In genomic region chr13:21071894-21072293, GRCh38 we compare ENCODE assay signal across 30 cellular contexts. TPM values are rescaled to one million over a fixed set of nuclear protein-coding genes. Genes with fewer than 3 reads are reported as not detected.
DNase-seq lines count a peak whose midpoint lies in the region; ATAC-seq, FAIRE-seq and TF ChIP-seq lines count a peak whose summit lies in the region.
"Had no signal": no experiment of that assay in that cellular context is flagged by ENCODE, and none has a peak within 500 bp of the region (broad histone marks: within the 10 kb centered on the region; RNA-seq: fewer than 3 reads in every experiment).

No MANE protein-coding gene starts in this region.

- H3K4me2 ChIP-seq in IMR-90 (ENCODE audit: low read depth, low read length) (no peak overlapping the region), astrocyte (ENCODE audit: low read length) (no peak overlapping the region), mesenchymal stem cell (ENCODE audit: low read length, poor library complexity, severe bottlenecking) (no peak overlapping the region), H9 (ENCODE audit: insufficient read depth, insufficient read length, low read length) (no peak overlapping the region)

- H2AFZ ChIP-seq in IMR-90 (replicated peaks; ENCODE audit: low read length, poor library complexity) (no peak overlapping the region), astrocyte (ENCODE audit: low read depth, low read length) (no peak overlapping the region), mesenchymal stem cell (ENCODE audit: low read depth, low read length) (no peak overlapping the region), H9 (ENCODE audit: low read length) (no peak overlapping the region)

- H3K27ac Mint-ChIP-seq in astrocyte (ENCODE audit: unreplicated experiment), result no peak overlapping the region
- H3K27ac Mint-ChIP-seq in H9, result no peak overlapping the region
- H3K27ac Mint-ChIP-seq: activated naive CD4-positive, alpha-beta T cell treated with anti-CD3 and anti-CD28 coated beads, Interleukin-2, amount 50 U/mL, for 24 hours; activated T-helper 17 cell treated with anti-CD3 and anti-CD28 coated beads, Interleukin-2, amount 50 U/mL, for 72 hours; endodermal cell; stimulated activated naive CD8-positive, alpha-beta T cell treated with anti-CD3 and anti-CD28 coated beads, Interleukin-15, amount 100 ng/mL, for 72 hours had no signal

- H3K4me3 Mint-ChIP-seq in astrocyte (ENCODE audit: unreplicated experiment), result no peak overlapping the region
- H3K4me3 Mint-ChIP-seq in H9, result no peak overlapping the region
- H3K4me3 Mint-ChIP-seq: activated naive CD4-positive, alpha-beta T cell treated with anti-CD3 and anti-CD28 coated beads, Interleukin-2, amount 50 U/mL, for 24 hours; endodermal cell; stimulated activated naive CD8-positive, alpha-beta T cell treated with anti-CD3 and anti-CD28 coated beads, Interleukin-15, amount 100 ng/mL, for 72 hours had no signal

- intact Hi-C loops in IMR-90 (cut with micrococcal nuclease) (no loop called here), ovary (cut with DNase I) (no loop called here)

- H4K5ac ChIP-seq in IMR-90 (ENCODE audit: low read depth, low read length) (peak overlapping the region; percentile 52), H9 (ENCODE audit: insufficient read length, low read depth, low read length) (no peak overlapping the region)

- H2BK12ac ChIP-seq in mesenchymal stem cell (ENCODE audit: low read length in 2 of 2), result peak overlapping the region in 1 of 2 experiments; percentile 40
- no peak overlapping the region for H2BK12ac ChIP-seq in H9 (ENCODE audit: insufficient read length, low read depth, low read length)

- H3K27me3 ChIP-seq in AG04450 (ENCODE audit: control insufficient read depth, insufficient read depth, low read length) (no peaks in the 10 kb centered on the region), IMR-90 (ENCODE audit: control insufficient read depth, insufficient read depth, low read length) (no peaks in the 10 kb centered on the region), astrocyte (ENCODE audit: insufficient read depth, low read length) (no peaks in the 10 kb centered on the region), mesenchymal stem cell (ENCODE audit: control insufficient read depth in 1 of 2, insufficient read depth in 1 of 2, low read length in 2 of 2) (no peaks in the 10 kb centered on the region), ovary (no peaks in the 10 kb centered on the region), H9 (ENCODE audit: insufficient read depth, low read length) (no peaks in the 10 kb centered on the region)
- H3K27me3 ChIP-seq: gastroesophageal sphincter, left lung had no signal

- no peaks in the 10 kb centered on the region for H3K79me2 ChIP-seq in astrocyte (ENCODE audit: insufficient read depth, low read length)
- H3K79me2 ChIP-seq in H9 (ENCODE audit: insufficient read depth, low read length), result no peaks in the 10 kb centered on the region

- H3K18ac ChIP-seq in IMR-90 (ENCODE audit: low read depth, low read length) (peak overlapping the region; percentile 74), mesenchymal stem cell (ENCODE audit: low read depth in 1 of 2, low read length in 2 of 2) (peak overlapping the region in 1 of 2 experiments; percentile 35), H9 (ENCODE audit: insufficient read length, low read depth, low read length) (no peak overlapping the region)

- peaks cover 2% of the 10 kb centered on the region for H3K27me3 Mint-ChIP-seq in astrocyte (ENCODE audit: low read depth, unreplicated experiment)
- peaks cover 14% of the 10 kb centered on the region for H3K27me3 Mint-ChIP-seq in H9 (ENCODE audit: low read depth)
- H3K27me3 Mint-ChIP-seq: activated T-helper 17 cell treated with anti-CD3 and anti-CD28 coated beads, Interleukin-2, amount 50 U/mL, for 72 hours; stimulated activated naive CD8-positive, alpha-beta T cell treated with anti-CD3 and anti-CD28 coated beads, Interleukin-15, amount 100 ng/mL, for 72 hours had no signal

- H2BK5ac ChIP-seq in IMR-90 (ENCODE audit: low read depth, low read length, poor library complexity, severe bottlenecking), result peak overlapping the region; percentile 95
- no peak overlapping the region for H2BK5ac ChIP-seq in mesenchymal stem cell (ENCODE audit: low read depth, low read length, poor library complexity, severe bottlenecking)
- H2BK5ac ChIP-seq in H9 (ENCODE audit: insufficient read length, low read length), result no peak overlapping the region

- peak overlapping the region; percentile 12 to 54 for H4K8ac ChIP-seq in IMR-90 (ENCODE audit: low read depth in 2 of 2, low read length in 2 of 2)
- no peak overlapping the region for H4K8ac ChIP-seq in mesenchymal stem cell (ENCODE audit: low read length)
- H4K8ac ChIP-seq in H9 (replicated peaks; ENCODE audit: insufficient read length, low read depth, low read length), result no peak overlapping the region

- H3K9me3 ChIP-seq in AG04450 (ENCODE audit: control insufficient read depth, insufficient read depth, low read length), result no peaks in the 10 kb centered on the region
- no peaks in the 10 kb centered on the region for H3K9me3 ChIP-seq in IMR-90 (ENCODE audit: control insufficient read depth, insufficient read depth, low read length)
- H3K9me3 ChIP-seq in astrocyte (ENCODE audit: insufficient read depth, low read depth, low read length), result no peaks in the 10 kb centered on the region
- H3K9me3 ChIP-seq in mesenchymal stem cell (ENCODE audit: control insufficient read depth, low read length), result no peaks in the 10 kb centered on the region
- no peaks in the 10 kb centered on the region for H3K9me3 ChIP-seq in ovary
- no peaks in the 10 kb centered on the region for H3K9me3 ChIP-seq in H9 (ENCODE audit: control insufficient read depth, low read depth, low read length)
- H3K9me3 ChIP-seq: BE2C, gastroesophageal sphincter, left lung, Peyer's patch had no signal

- H3K23ac ChIP-seq in IMR-90 (ENCODE audit: low read depth, low read length) (no peak overlapping the region; the same call in none of the 2 replicates), mesenchymal stem cell (ENCODE audit: low read length in 2 of 2) (no peak overlapping the region), H9 (ENCODE audit: insufficient read length, low read depth, low read length) (no peak overlapping the region)

- peak overlapping the region; percentile 75 for H3K4ac ChIP-seq in IMR-90 (ENCODE audit: low read depth, low read length)
- H3K4ac ChIP-seq in mesenchymal stem cell (ENCODE audit: low read depth in 1 of 2, low read length in 2 of 2), result no peak overlapping the region
- H3K4ac ChIP-seq in H9 (ENCODE audit: low read depth, low read length), result no peak overlapping the region

- H3K79me1 ChIP-seq in IMR-90 (ENCODE audit: low read depth in 1 of 2, low read length in 2 of 2) (peaks cover 0 to 14% of the 10 kb centered on the region in 2 experiments; a peak in 1 of 4 replicates), mesenchymal stem cell (replicated peaks; ENCODE audit: low read length, poor library complexity, severe bottlenecking) (no peaks in the 10 kb centered on the region), H9 (ENCODE audit: insufficient read depth, low read depth, low read length, poor library complexity, severe bottlenecking) (no peaks in the 10 kb centered on the region)

- H3K4me1 Mint-ChIP-seq in astrocyte (ENCODE audit: low read depth, unreplicated experiment) (peaks cover 22% of the 10 kb centered on the region), H9 (peaks cover 11 to 14% of the 10 kb centered on the region in 2 experiments)

- no peak for ATAC-seq in IMR-90 (ENCODE audit: low read depth)
- no peak for ATAC-seq in GM19351 (IDR thresholded peaks at IDR 0.05; ENCODE audit: unreplicated experiment)
- ATAC-seq: activated CD4-positive, CD25-positive, alpha-beta regulatory T cell treated with anti-CD3 and anti-CD28 coated beads, Interleukin-2, amount 50 U/mL, for 24 hours; activated T-helper 17 cell treated with anti-CD3 and anti-CD28 coated beads, Interleukin-2, amount 50 U/mL, for 72 hours; esophagus mucosa; gastroesophageal sphincter; left lung; stimulated activated naive CD8-positive, alpha-beta T cell treated with anti-CD3 and anti-CD28 coated beads, Interleukin-15, amount 100 ng/mL, for 72 hours had no signal

- no peak overlapping the region for H3K56ac ChIP-seq in IMR-90 (ENCODE audit: extremely low read depth, insufficient read depth, low read length)
- H3K56ac ChIP-seq in H9 (ENCODE audit: insufficient read length, low read depth, low read length), result no peak overlapping the region

- H4K20me1 ChIP-seq in IMR-90 (ENCODE audit: insufficient read depth, low read length) (no peaks in the 10 kb centered on the region), astrocyte (ENCODE audit: insufficient read depth, low read length) (no peaks in the 10 kb centered on the region), H9 (ENCODE audit: control insufficient read depth, insufficient read depth, insufficient read length) (no peaks in the 10 kb centered on the region)

- H2BK120ac ChIP-seq in IMR-90 (ENCODE audit: low read depth, low read length) (peak overlapping the region; percentile 82), mesenchymal stem cell (ENCODE audit: low read depth, low read length) (no peak overlapping the region), H9 (ENCODE audit: low read depth, low read length, poor library complexity, severe bottlenecking) (no peak overlapping the region)

- POLR2A ChIA-PET in AG04450 (lab: Yijun Ruan, JAX), result no interaction called here
- POLR2A ChIA-PET in IMR-90 (lab: Charles Lee; ENCODE audit: unreplicated experiment), result no interaction called here

- no peak for TF ChIP-seq POLR2A in IMR-90 (IDR thresholded peaks at IDR 0.05; ENCODE audit: low read depth, low read length)
- TF ChIP-seq POLR2A in ovary (IDR thresholded peaks at IDR 0.05), result no peak

- H3K14ac ChIP-seq in IMR-90 (replicated peaks; ENCODE audit: low read depth, low read length) (peak overlapping the region; percentile 69; the same call in 1 of the 2 replicates), mesenchymal stem cell (ENCODE audit: low read length in 2 of 2) (no peak overlapping the region), H9 (ENCODE audit: insufficient read depth, low read length) (no peak overlapping the region)

- H2BK15ac ChIP-seq in IMR-90 (ENCODE audit: low read depth, low read length) (peak overlapping the region; percentile 51), mesenchymal stem cell (ENCODE audit: low read depth, poor library complexity, severe bottlenecking) (no peak overlapping the region), H9 (ENCODE audit: low read depth, low read length) (no peak overlapping the region)

- H3K4me1 ChIP-seq in IMR-90 (ENCODE audit: control insufficient read depth, insufficient read depth, low read length) (peaks cover 20% of the 10 kb centered on the region), astrocyte (ENCODE audit: insufficient read depth, low read length) (peaks cover 13% of the 10 kb centered on the region), mesenchymal stem cell (ENCODE audit: control insufficient read depth, insufficient read depth, low read depth, low read length) (peaks cover 7% of the 10 kb centered on the region), ovary (ENCODE audit: insufficient read depth) (peaks cover 2% of the 10 kb centered on the region), H9 (ENCODE audit: insufficient read depth, low read length) (peaks cover 4% of the 10 kb centered on the region; the same call in 1 of the 2 replicates)
- H3K4me1 ChIP-seq: BE2C had no signal

- no peak overlapping the region for H3T11ph ChIP-seq in H9 (ENCODE audit: low read length)

- no peak overlapping the region for H2AK9ac ChIP-seq in IMR-90 (replicated peaks; ENCODE audit: low read depth, low read length, poor library complexity)

- CTCF ChIA-PET in AG04450 (lab: Charles Lee), result interaction anchor here (1.6 kb wide), 1 partner anchor 405 kb away, joined by 4 read pairs; no protein-coding TSS in a partner anchor
- CTCF ChIA-PET in IMR-90 (lab: Yijun Ruan, JAX), result interaction anchor here (0.6 to 0.7 kb wide), 4 partner anchors 28 to 209 kb away, joined by 3 to 5 read pairs (median 4); no protein-coding TSS in a partner anchor

- H2AK5ac ChIP-seq in IMR-90 (ENCODE audit: low read depth, low read length) (peak overlapping the region; percentile 78), mesenchymal stem cell (ENCODE audit: low read length, severe bottlenecking) (no peak overlapping the region), H9 (ENCODE audit: insufficient read length, low read length) (no peak overlapping the region)

- H3K36me3 Mint-ChIP-seq in astrocyte (ENCODE audit: low read depth, unreplicated experiment), result no peaks in the 10 kb centered on the region
- no peaks in the 10 kb centered on the region for H3K36me3 Mint-ChIP-seq in H9 (ENCODE audit: insufficient read depth in 1 of 3, low read depth in 3 of 3)
- H3K36me3 Mint-ChIP-seq: activated naive CD4-positive, alpha-beta T cell treated with anti-CD3 and anti-CD28 coated beads, Interleukin-2, amount 50 U/mL, for 24 hours had no signal

- no peak overlapping the region for H3K9ac ChIP-seq in IMR-90 (ENCODE audit: low read depth, low read length)
- no peak overlapping the region for H3K9ac ChIP-seq in astrocyte (ENCODE audit: low read length)
- no peak overlapping the region for H3K9ac ChIP-seq in mesenchymal stem cell (ENCODE audit: low read length)
- no peak overlapping the region for H3K9ac ChIP-seq in H9 (ENCODE audit: extremely low read depth, insufficient read length, low read length)

- peak overlapping the region; percentile 31 for H3K27ac ChIP-seq in AG04450 (ENCODE audit: low read depth, low read length)
- peak overlapping the region; percentile 56; the same call in 1 of the 2 replicates for H3K27ac ChIP-seq in IMR-90 (ENCODE audit: insufficient read depth, low read length)
- no peak overlapping the region for H3K27ac ChIP-seq in astrocyte (ENCODE audit: low read depth, low read length)
- no peak overlapping the region for H3K27ac ChIP-seq in mesenchymal stem cell (ENCODE audit: low read length, poor library complexity, severe bottlenecking)
- no peak overlapping the region for H3K27ac ChIP-seq in ovary
- H3K27ac ChIP-seq in H9 (ENCODE audit: insufficient read length, low read depth, low read length), result no peak overlapping the region
- H3K27ac ChIP-seq: coronary artery, left lung, Peyer's patch had no signal

- TF ChIP-seq CTCF in AG04450 (IDR thresholded peaks at IDR 0.05; ENCODE audit: low read depth, low read length) (no peak), IMR-90 (conservative IDR thresholded peaks at IDR 0.05; ENCODE audit: low read depth, low read length) (no peak), astrocyte (IDR thresholded peaks at IDR 0.05; ENCODE audit: insufficient read depth, low read depth, low read length) (no peak), ovary (IDR thresholded peaks at IDR 0.05) (no peak), H9 (conservative IDR thresholded peaks at IDR 0.05) (no peak)

- TF ChIP-seq RAD21 in IMR-90 (IDR thresholded peaks at IDR 0.05; ENCODE audit: low read length), result no peak

- H3K36me3 ChIP-seq in IMR-90 (ENCODE audit: control insufficient read depth, insufficient read depth, low read length), result no peaks in the 10 kb centered on the region
- H3K36me3 ChIP-seq in astrocyte (ENCODE audit: insufficient read depth, low read length), result no peaks in the 10 kb centered on the region
- H3K36me3 ChIP-seq in mesenchymal stem cell (ENCODE audit: control insufficient read depth in 1 of 2, insufficient read depth in 2 of 2, low read depth in 1 of 2, low read length in 2 of 2), result no peaks in the 10 kb centered on the region
- no peaks in the 10 kb centered on the region for H3K36me3 ChIP-seq in ovary
- H3K36me3 ChIP-seq: BE2C, gastroesophageal sphincter, left lung, Peyer's patch had no signal

- peaks cover 15% of the 10 kb centered on the region for H3K9me1 ChIP-seq in IMR-90 (ENCODE audit: insufficient read depth, low read length)

- no TSS peak for BruUV-seq in IMR-90 (replicated peaks; lab: Mats Ljungman, UMichigan)

- dilution Hi-C loops in IMR-90 (cut with HindIII; ENCODE audit: low sequenced_read_pairs, unreplicated experiment), result no loop called here

- no peaks in the 10 kb centered on the region for H3K23me2 ChIP-seq in H9 (ENCODE audit: insufficient read length, low read depth, low read length, poor library complexity, severe bottlenecking)

- TF ChIP-seq EP300 in ovary (IDR thresholded peaks at IDR 0.05), result no peak

- H3K4me3 ChIP-seq in AG04450 (ENCODE audit: low read depth, low read length), result no peak overlapping the region
- no peak overlapping the region for H3K4me3 ChIP-seq in IMR-90 (ENCODE audit: insufficient read depth, low read depth, low read length)
- no peak overlapping the region for H3K4me3 ChIP-seq in astrocyte (ENCODE audit: insufficient read depth, low read depth, low read length)
- H3K4me3 ChIP-seq in mesenchymal stem cell (ENCODE audit: insufficient read depth in 1 of 2, low read depth in 1 of 2, low read length in 2 of 2), result no peak overlapping the region
- H3K4me3 ChIP-seq in ovary, result no peak overlapping the region
- H3K4me3 ChIP-seq: coronary artery, gastroesophageal sphincter, left lung, Peyer's patch had no signal

- in situ Hi-C loops in IMR-90 (cut with MboI; ENCODE audit: low sequenced_read_pairs), result loop anchor here (10.0 kb wide), 1 partner anchor 57 kb away; no protein-coding TSS in a partner anchor

- H4K91ac ChIP-seq in IMR-90 (ENCODE audit: insufficient read depth, low read depth, low read length) (peak overlapping the region; percentile 9), mesenchymal stem cell (ENCODE audit: low read length) (peak overlapping the region; percentile 1), H9 (ENCODE audit: insufficient read length, low read depth, low read length) (no peak overlapping the region)

- WGBS in IMR-90 (ENCODE audit: extremely low coverage in 2 of 2, insufficient read length in 1 of 2), 2 experiments, result no CpG with 5 or more reads among the region's 1 CpG
- WGBS in mesenchymal stem cell, result 100% methylated on average over 1 of the region's 1 CpG
- WGBS in ovary, 3 donors, result 87 to 96% (median 89%) methylated on average over 1 of the region's 1 CpG
- WGBS in H9 (ENCODE audit: extremely low coverage, insufficient read length, low lambda C conversion rate), result no CpG with 5 or more reads among the region's 1 CpG

- H3K9me3 Mint-ChIP-seq in astrocyte (ENCODE audit: unreplicated experiment), result no peaks in the 10 kb centered on the region
- no peaks in the 10 kb centered on the region for H3K9me3 Mint-ChIP-seq in H9
- H3K9me3 Mint-ChIP-seq: activated naive CD4-positive, alpha-beta T cell treated with anti-CD3 and anti-CD28 coated beads, Interleukin-2, amount 50 U/mL, for 24 hours; activated T-helper 17 cell treated with anti-CD3 and anti-CD28 coated beads, Interleukin-2, amount 50 U/mL, for 72 hours; endodermal cell; stimulated activated naive CD8-positive, alpha-beta T cell treated with anti-CD3 and anti-CD28 coated beads, Interleukin-15, amount 100 ng/mL, for 72 hours had no signal

- no peak for DNase-seq in AG04450 (ENCODE audit: low read depth, low spot score)
- no peak for DNase-seq in IMR-90
- DNase-seq in astrocyte (ENCODE audit: low read depth), result peak; percentile 40
- DNase-seq in mesenchymal stem cell, result no peak
- DNase-seq in ovary, result no peak
- DNase-seq in H9, result no peak
- DNase-seq in activated effector memory CD4-positive, alpha-beta T cell treated with Interleukin-2 at 50 U/mL for 16 hours, result no peak
- DNase-seq: activated CD4-positive, alpha-beta T cell treated with anti-CD3 and anti-CD28 coated beads, Interleukin-2, amount 50 U/mL, for 48 hours; anterior cingulate cortex; BE2C; COR-L47; DMS79 treated with DMSO at 0.1 percent for 48 hours; endodermal cell; hypothalamus; left lung; NCI-H1105 treated with DMSO at 0.1 percent for 48 hours; NCI-H1930; NCI-H526 treated with DMSO at 0.1 percent for 48 hours; nucleus accumbens; Peyer's patch; SHP77 treated with DMSO at 0.1 percent for 48 hours; stimulated activated naive CD8-positive, alpha-beta T cell treated with anti-CD3 and anti-CD28 coated beads, Interleukin-15, amount 100 ng/mL, for 72 hours had no signal

- H2BK20ac ChIP-seq in IMR-90 (ENCODE audit: low read depth, low read length) (peak overlapping the region; percentile 60), H9 (ENCODE audit: low read depth, low read length, poor library complexity, severe bottlenecking) (no peak overlapping the region)

- FAIRE-seq in astrocyte (lab: Jason Lieb, UNC), result no peak
- FAIRE-seq: A204.1 had no signal

RNA-seq across cellular contexts. Expression of gene LATS2, which starts 10.5 kb away (rescaled TPM):
- polyA plus RNA-seq in AG04450 (2011; rRNA removed) (19.3 and 21.7 TPM in 2 replicates), IMR-90 (2012; rRNA removed) (22.4 and 36.9 TPM in 2 replicates), ovary (10 to 100 TPM; 12.5 to 19.1 TPM)
- polyA minus RNA-seq in AG04450 (2011; rRNA and poly(A)+ RNA removed), result 31.4 and 33.0 TPM in 2 replicates
- total RNA-seq in IMR-90 (2012; rRNA removed) (12.7 and 16.4 TPM in 2 replicates), astrocyte (46.3 and 46.7 TPM in 2 replicates), ovary (10 to 100 TPM; 17.2 to 41.9 (median 24.2) TPM), H9 (2021) (16.8 and 20.0 TPM in 2 replicates)
- polyA plus RNA-seq in IMR-90 (2012; cell fraction: cytosol; rRNA removed), result 18.2 and 24.6 TPM in 2 replicates
- 41.2 and 51.8 TPM in 2 replicates for polyA plus RNA-seq in IMR-90 (2012; cell fraction: nucleus; rRNA removed; ENCODE audit: low replicate concordance)
- polyA plus RNA-seq in mesenchymal stem cell (2013, experiment 1 of 2), result 23.0 TPM
- 23.1 TPM for polyA plus RNA-seq in mesenchymal stem cell (2013, experiment 2 of 2)

Comparison
In these comparisons a context has a peak if more than half of its experiments do, and no peak if none do; other contexts are left out.
1. H3K27ac ChIP-seq: peak in AG04450 (single experiment) and IMR-90 (single experiment); none in astrocyte (single experiment), mesenchymal stem cell (single experiment), ovary (0 of 2) and H9 (single experiment).
2. H4K8ac ChIP-seq: peak in IMR-90 (2 of 2); none in mesenchymal stem cell (single experiment) and H9 (single experiment).